In the genomic region with DNA sequence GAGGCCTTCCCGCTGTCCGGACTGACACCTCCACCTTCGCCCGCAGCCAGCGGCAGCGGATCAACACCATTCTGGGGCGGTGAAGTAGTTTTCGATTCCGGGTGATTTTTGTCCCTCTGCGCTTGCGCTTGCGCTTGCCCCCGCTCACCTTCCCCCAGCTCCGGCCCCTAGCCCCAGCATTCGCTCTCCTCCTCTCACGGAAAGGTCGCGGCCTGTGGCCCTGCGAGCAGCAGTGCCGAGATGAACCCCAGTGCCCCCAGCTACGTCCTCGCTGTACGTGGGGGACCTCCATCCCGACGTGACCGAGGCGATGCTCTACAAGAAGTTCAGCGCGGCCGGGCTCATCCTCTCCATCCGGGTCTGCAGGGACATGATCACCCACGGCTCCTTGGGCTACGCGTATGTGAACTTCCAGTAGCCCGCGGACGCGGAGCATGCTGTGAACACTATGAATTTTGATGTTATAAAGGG, we compare ENCODE assay signal across 9 cellular contexts. TPM values are rescaled to one million over a fixed set of nuclear protein-coding genes. Genes with fewer than 3 reads are reported as not detected.
DNase-seq lines count a peak whose midpoint lies in the region; ATAC-seq, FAIRE-seq and TF ChIP-seq lines count a peak whose summit lies in the region.
"Had no signal": no experiment of that assay in that cellular context is flagged by ENCODE, and none has a peak within 500 bp of the region (broad histone marks: within the 10 kb centered on the region; RNA-seq: fewer than 3 reads in every experiment).

No MANE protein-coding gene starts in this region.

- H4K20me1 ChIP-seq in Karpas-422 (ENCODE audit: insufficient read depth, low read depth, low read length): no peaks in the 10 kb centered on the region

- no peak for FAIRE-seq in pancreas (lab: Jason Lieb, UNC)

- no peak for DNase-seq in CD4-positive, alpha-beta T cell
- DNase-seq in Karpas-422 (peak; percentile 40), pancreas (peak in 2 of 6 donors; percentile 47 to 59), GF-D8 (lab: John Stamatoyannopoulos, UW) (no peak), dedifferentiated amniotic fluid mesenchymal stem cell (ENCODE audit: extremely low spot score) (no peak)
- no peak for DNase-seq in effector CD4-positive, alpha-beta T cell

- H3K27ac ChIP-seq in CD4-positive, alpha-beta T cell (ENCODE audit: low read depth, low read length): no peak overlapping the region
- H3K27ac ChIP-seq in Karpas-422 (ENCODE audit: low read length) (no peak overlapping the region), esophagus (ENCODE audit: low read depth in 2 of 2, low read length in 1 of 2) (no peak overlapping the region), pancreas (no peak overlapping the region)

- H2AFZ ChIP-seq in Karpas-422 (ENCODE audit: low read length): no peak overlapping the region

- H3K27ac Mint-ChIP-seq in CD4-positive, alpha-beta T cell: no peak overlapping the region
- H3K27ac Mint-ChIP-seq: nephron had no signal

- no peak overlapping the region for H3K4me2 ChIP-seq in Karpas-422 (ENCODE audit: low read depth, low read length, poor library complexity, severe bottlenecking)

- peaks cover 5% of the 10 kb centered on the region for H3K4me1 Mint-ChIP-seq in CD4-positive, alpha-beta T cell (ENCODE audit: low read depth)
- H3K4me1 Mint-ChIP-seq: nephron had no signal

- H3K9me2 ChIP-seq in Karpas-422 (replicated peaks; ENCODE audit: insufficient read depth, low read length): no peaks in the 10 kb centered on the region

- no peak for ATAC-seq in CD4-positive, alpha-beta T cell (ENCODE audit: poor library complexity)
- ATAC-seq in pancreas: peak; percentile 31 to 68 (median 62)
- ATAC-seq in GM21825 (IDR thresholded peaks at IDR 0.05; ENCODE audit: unreplicated experiment): no peak

- intact Hi-C loops in CD4-positive, alpha-beta T cell (cut with DNase I, micrococcal nuclease): no loop called here
- intact Hi-C loops in pancreas (cut with DNase I): no loop called here

- no peaks in the 10 kb centered on the region for H3K9me3 ChIP-seq in CD4-positive, alpha-beta T cell (ENCODE audit: control insufficient read depth, low read length)
- H3K9me3 ChIP-seq in Karpas-422 (ENCODE audit: low read length) (no peaks in the 10 kb centered on the region), esophagus (ENCODE audit: control insufficient read depth in 2 of 2, insufficient read depth in 1 of 2, low read depth in 1 of 2, low read length in 1 of 2) (no peaks in the 10 kb centered on the region), pancreas (no peaks in the 10 kb centered on the region)

- TF ChIP-seq CTCF in CD4-positive, alpha-beta T cell (IDR thresholded peaks at IDR 0.05): no peak
- no peak for TF ChIP-seq CTCF in pancreas (IDR thresholded peaks at IDR 0.05)

- CTCF ChIA-PET in CD4-positive, alpha-beta T cell (lab: Charles Lee): no interaction called here

- H3K9me3 Mint-ChIP-seq in CD4-positive, alpha-beta T cell: peaks cover 2% of the 10 kb centered on the region

- peak overlapping the region; percentile 76 for H3K4me3 Mint-ChIP-seq in CD4-positive, alpha-beta T cell
- H3K4me3 Mint-ChIP-seq: nephron had no signal

- 25 to 27% methylated on average over 38 of the region's 38 CpGs for WGBS in esophagus, 2 donors
- WGBS in pancreas, 2 donors: 28 to 41% methylated on average over 38 of the region's 38 CpGs

- H3K79me2 ChIP-seq in Karpas-422 (ENCODE audit: low read length): no peaks in the 10 kb centered on the region

- H3K27me3 Mint-ChIP-seq in CD4-positive, alpha-beta T cell: peaks cover 44% of the 10 kb centered on the region

- no peaks in the 10 kb centered on the region for H3K4me1 ChIP-seq in Karpas-422 (ENCODE audit: low read length)
- H3K4me1 ChIP-seq in esophagus (ENCODE audit: control insufficient read depth in 2 of 2, insufficient read depth in 2 of 2, low read length in 1 of 2): no peaks in the 10 kb centered on the region
- H3K4me1 ChIP-seq in pancreas: no peaks in the 10 kb centered on the region

- H3K4me3 ChIP-seq in Karpas-422 (ENCODE audit: low read length): no peak overlapping the region
- peak overlapping the region; percentile 39 to 54 for H3K4me3 ChIP-seq in esophagus (ENCODE audit: low read depth in 1 of 2, low read length in 2 of 2)
- H3K4me3 ChIP-seq in pancreas: peak overlapping the region in 3 of 4 donors; percentile 4 to 38 (median 11)

- POLR2A ChIA-PET in CD4-positive, alpha-beta T cell (lab: Charles Lee): no interaction called here

- H3K9ac ChIP-seq in Karpas-422 (ENCODE audit: low read length): no peak overlapping the region

- no peaks in the 10 kb centered on the region for H3K36me3 Mint-ChIP-seq in CD4-positive, alpha-beta T cell (ENCODE audit: low read depth)

- H3K36me3 ChIP-seq in Karpas-422 (ENCODE audit: insufficient read depth, low read length) (no peaks in the 10 kb centered on the region), esophagus (ENCODE audit: control insufficient read depth in 2 of 2, insufficient read depth in 2 of 2, low read length in 1 of 2) (no peaks in the 10 kb centered on the region), pancreas (no peaks in the 10 kb centered on the region)

- H3K27me3 ChIP-seq in CD4-positive, alpha-beta T cell (ENCODE audit: control insufficient read depth, insufficient read depth, low read length): no peaks in the 10 kb centered on the region
- no peaks in the 10 kb centered on the region for H3K27me3 ChIP-seq in Karpas-422 (ENCODE audit: low read length)
- no peaks in the 10 kb centered on the region for H3K27me3 ChIP-seq in esophagus (ENCODE audit: control insufficient read depth in 1 of 2, insufficient read depth in 2 of 2, low read length in 2 of 2)
- H3K27me3 ChIP-seq in pancreas: no peaks in the 10 kb centered on the region

RNA-seq across cellular contexts. Expression of gene SRGAP1, which starts 22.7 kb away (rescaled TPM):
- total RNA-seq in CD4-positive, alpha-beta T cell: under 1 TPM in 1 of 2 experiments, not detected in 1; 0.03 TPM
- 0.14 TPM in 1 of 2 replicates, not detected in the other for total RNA-seq in Karpas-422 (2014; rRNA removed; shearing (Covaris generic); ENCODE audit: low replicate concordance)
- polyA plus RNA-seq in esophagus: 1 to 10 TPM; 1.4 to 3.2 TPM
- 10 to 100 TPM in 2 of 6 donors, 1 to 10 TPM in 4; 6.7 to 13.3 (median 8.8) TPM for total RNA-seq in pancreas
- polyA plus RNA-seq in pancreas: 1 to 10 TPM; 2.5 to 4.7 TPM

RNA-seq across cellular contexts. Expression of gene RXYLT1, which starts 42.1 kb away (rescaled TPM):
- total RNA-seq in CD4-positive, alpha-beta T cell: 1 to 10 TPM; 6.2 to 6.3 TPM
- 27.4 and 31.3 TPM in 2 replicates for total RNA-seq in Karpas-422 (2014; rRNA removed; shearing (Covaris generic); ENCODE audit: low replicate concordance)
- polyA plus RNA-seq in esophagus: 1 to 10 TPM; 4.6 to 8.3 TPM
- 10 to 100 TPM in 5 of 6 donors, 1 to 10 TPM in 1; 8.7 to 12.2 (median 11.9) TPM for total RNA-seq in pancreas
- polyA plus RNA-seq in pancreas: 10 to 100 TPM in 1 of 2 donors, 1 to 10 TPM in 1; 8.1 to 13.3 TPM

Comparison
In these comparisons a context has a peak if more than half of its experiments do, and no peak if none do; other contexts are left out.
1. ATAC-seq: peak in pancreas (4 of 4); none in CD4-positive, alpha-beta T cell (single experiment) and GM21825 (single experiment).